In the genomic region with DNA sequence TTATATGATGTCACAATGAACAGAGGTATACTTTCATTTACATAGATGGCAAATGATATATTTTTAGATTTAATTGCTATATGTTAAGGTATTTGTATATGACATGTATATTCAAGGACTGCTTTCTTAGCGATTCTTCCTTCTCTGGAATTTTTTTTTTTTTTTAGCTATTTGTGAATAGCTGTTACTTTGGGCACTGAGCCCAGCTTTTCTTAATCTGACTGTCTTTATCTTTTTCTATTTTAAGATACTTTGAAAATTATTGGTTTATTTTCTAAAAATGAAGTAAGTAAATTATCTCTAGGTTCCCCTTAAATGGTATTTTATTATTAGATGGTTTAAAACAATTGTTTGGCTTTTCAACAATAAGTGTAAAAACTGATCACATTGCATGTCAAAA, we compare ENCODE assay signal across 27 cellular contexts.
"Had no signal": no experiment of that assay in that cellular context is flagged by ENCODE, and none has a peak within 500 bp of the region (broad histone marks: within the 10 kb centered on the region; RNA-seq: fewer than 3 reads in every experiment).

No MANE protein-coding gene starts in this region.

- DNase-seq: activated CD4-positive, CD25-positive, alpha-beta regulatory T cell; activated CD4-positive, CD25-positive, alpha-beta regulatory T cell treated with anti-CD3 and anti-CD28 coated beads, Interleukin-2, amount 50 U/mL, for 72 hours; activated CD8-positive, alpha-beta memory T cell treated with anti-CD3 and anti-CD28 coated beads, Interleukin-2, amount 50 U/mL, for 4 hours; activated effector memory CD4-positive, alpha-beta T cell treated with Interleukin-2 at 50 U/mL for 16 hours; activated naive CD4-positive, alpha-beta T cell treated with anti-CD3 and anti-CD28 coated beads, Interleukin-2, amount 50 U/mL, for 16 hours; activated naive CD4-positive, alpha-beta T cell treated with Interleukin-2 at 50 U/mL for 16 hours; activated T-cell treated with anti-CD3 and anti-CD28 coated beads, Interleukin-2, amount 50 U/mL, for 1 hour; activated T-cell treated with anti-CD3 and anti-CD28 coated beads, Interleukin-2, amount 50 U/mL, for 48 hours; amniotic stem cell; anterior cingulate cortex; body of pancreas; caudate nucleus; cortex of kidney; effector CD4-positive, alpha-beta T cell; effector memory CD8-positive, alpha-beta T cell; esophagus squamous epithelium; foreskin fibroblast; head of caudate nucleus had no signal

- H3K4me3 Mint-ChIP-seq: activated CD8-positive, alpha-beta T cell treated with anti-CD3 and anti-CD28 coated beads, Interleukin-2, amount 10 ng/mL, durations not matched to agents 7 days and 5 days had no signal

- H3K9me3 ChIP-seq: body of pancreas, esophagus squamous epithelium had no signal

- H3K27ac ChIP-seq: epithelial cell of prostate, esophagus squamous epithelium had no signal

- ATAC-seq: activated CD4-positive, alpha-beta T cell treated with anti-CD3 and anti-CD28 coated beads for 36 hours; activated CD8-positive, alpha-beta memory T cell treated with anti-CD3 and anti-CD28 coated beads, Interleukin-2, amount 10 ng/mL, durations not matched to agents 7 days and 5 days; activated CD8-positive, alpha-beta T cell treated with anti-CD3 and anti-CD28 coated beads, Interleukin-2, amount 10 ng/mL, durations not matched to agents 7 days and 5 days; body of pancreas; effector memory CD8-positive, alpha-beta T cell had no signal

- H3K36me3 ChIP-seq: esophagus squamous epithelium had no signal

- H3K36me3 Mint-ChIP-seq: activated naive CD8-positive, alpha-beta T cell had no signal

- H3K27me3 ChIP-seq: body of pancreas, esophagus squamous epithelium had no signal

- H3K9me3 Mint-ChIP-seq: activated CD4-positive, alpha-beta memory T cell treated with anti-CD3 and anti-CD28 coated beads for 36 hours; activated CD4-positive, alpha-beta T cell treated with anti-CD3 and anti-CD28 coated beads, Interleukin-2, amount 10 ng/mL, durations not matched to agents 24 days and 14 days; effector memory CD8-positive, alpha-beta T cell had no signal

- H3K27me3 Mint-ChIP-seq: activated CD4-positive, alpha-beta T cell treated with anti-CD3 and anti-CD28 coated beads for 36 hours; activated naive CD8-positive, alpha-beta T cell; effector memory CD8-positive, alpha-beta T cell had no signal

- H3K4me3 ChIP-seq: body of pancreas, esophagus squamous epithelium had no signal

- FAIRE-seq: colon, frontal cortex had no signal
